1 cellular context compared by ENCODE assay signal in genomic region chr14:50798048-50798421, GRCh38.
TF ChIP-seq lines count a peak whose summit lies in the region.

No MANE protein-coding gene starts in this region.

TF ChIP-seq in IMR-90, 13 proteins besides CTCF, POLR2A, EP300 and RAD21 (continued from another document):
- TF ChIP-seq ELK1 (IDR thresholded peaks at IDR 0.05; ENCODE audit: borderline replicate concordance, low read depth, low read length) (no peak), FOS (IDR thresholded peaks at IDR 0.05; ENCODE audit: low read depth, low read length) (no peak), MXI1 (IDR thresholded peaks at IDR 0.05; ENCODE audit: borderline replicate concordance, low read depth, low read length) (no peak)
